ENCODE assay signal across 12 cellular contexts in the genomic region with DNA sequence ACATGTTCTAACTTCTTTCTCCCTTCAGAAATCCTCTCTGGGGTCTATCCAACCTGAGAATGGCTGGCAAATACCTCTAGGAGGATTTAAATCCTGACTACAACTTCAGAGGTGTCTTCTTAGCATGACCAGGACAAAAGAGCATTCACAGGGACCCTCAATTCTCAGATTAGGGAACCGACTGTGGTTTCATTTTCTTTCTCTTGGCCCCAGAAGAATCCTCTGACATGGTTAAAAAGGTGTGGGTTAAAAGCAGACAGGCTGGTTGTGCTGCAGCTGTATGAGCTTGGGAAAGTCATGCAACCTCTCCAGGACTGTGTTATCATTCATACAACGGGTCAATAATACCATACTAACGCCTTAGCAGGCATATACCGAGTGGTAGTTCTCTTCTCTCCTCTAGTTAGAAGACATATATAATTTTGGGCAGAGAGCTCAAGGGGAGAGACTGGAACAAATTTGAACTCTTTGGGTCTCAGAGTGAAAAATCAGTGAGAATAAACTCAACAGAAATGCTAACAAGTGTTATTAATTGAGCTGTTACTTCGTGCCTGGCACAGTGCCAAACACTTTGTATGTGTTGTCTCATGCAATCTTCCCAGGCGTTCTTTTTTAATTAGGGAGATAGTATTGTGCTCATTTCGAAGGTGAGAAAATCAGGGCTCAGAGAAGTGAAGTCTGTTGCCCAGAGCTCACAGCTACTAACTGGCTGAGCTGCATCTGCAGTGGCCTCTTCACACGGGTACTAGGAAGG. TPM values are rescaled to one million over a fixed set of nuclear protein-coding genes. Genes with fewer than 3 reads are reported as not detected.
A peak's percentile ranks its signal among the peaks of the same experiment; 100 is the strongest.
DNase-seq lines count a peak whose midpoint lies in the region; ATAC-seq, FAIRE-seq and TF ChIP-seq lines count a peak whose summit lies in the region.
"Had no signal": no experiment of that assay in that cellular context is flagged by ENCODE, and none has a peak within 500 bp of the region (broad histone marks: within the 10 kb centered on the region; RNA-seq: fewer than 3 reads in every experiment).

No MANE protein-coding gene starts in this region.

- H3K9me1 ChIP-seq in K562 (ENCODE audit: control insufficient read depth, insufficient read depth, low read length), result no peaks in the 10 kb centered on the region

- no peaks in the 10 kb centered on the region for H3K9me3 ChIP-seq in K562 (replicated peaks; ENCODE audit: control insufficient read depth, insufficient read depth, low read depth, low read length)
- H3K9me3 ChIP-seq in neural progenitor cell (ENCODE audit: low read depth), result no peaks in the 10 kb centered on the region
- H3K9me3 ChIP-seq: tibial nerve had no signal

- no TSS peak for BruUV-seq in K562 (replicated peaks; lab: Mats Ljungman, UMichigan)

- POLR2A ChIA-PET in K562 (lab: Yijun Ruan, JAX), result interaction anchor here (1.0 kb wide), 1 partner anchor 23 kb away, joined by 4 read pairs; no protein-coding TSS in a partner anchor
- POLR2A ChIA-PET in activated CD4-positive, alpha-beta T cell treated with anti-CD3 and anti-CD28 coated beads, Interleukin-2, amount 10 ng/mL, durations not matched to agents 7 days and 5 days (lab: Charles Lee), result no interaction called here

- H3K4me3 ChIP-seq in K562 (no peak overlapping the region), neural progenitor cell (no peak overlapping the region), lower leg skin (ENCODE audit: low read depth, poor library complexity, severe bottlenecking) (no peak overlapping the region)
- H3K4me3 ChIP-seq: tibial nerve had no signal

- peaks cover 10% of the 10 kb centered on the region for H3K27me3 Mint-ChIP-seq in neural progenitor cell (ENCODE audit: insufficient read depth, low read depth)
- H3K27me3 Mint-ChIP-seq in activated CD4-positive, alpha-beta T cell treated with anti-CD3 and anti-CD28 coated beads, Interleukin-2, amount 10 ng/mL, durations not matched to agents 7 days and 5 days, result no peaks in the 10 kb centered on the region

- no peak for TF ChIP-seq EP300 in K562 (IDR thresholded peaks at IDR 0.05; ENCODE audit: low read length)

- H2AFZ ChIP-seq in K562 (ENCODE audit: low read depth, low read length), result no peak overlapping the region
- peak overlapping the region; percentile 89 for H2AFZ ChIP-seq in neural progenitor cell (replicated peaks)

- no peak for TF ChIP-seq RAD21 in K562 (CRISPR knock-in tag; conservative IDR thresholded peaks at IDR 0.05 in 1 of 2, IDR thresholded peaks at IDR 0.05 in 1 of 2)

- peak overlapping the region; percentile 42 for H3K4me3 Mint-ChIP-seq in neural progenitor cell
- no peak overlapping the region for H3K4me3 Mint-ChIP-seq in activated CD4-positive, alpha-beta T cell treated with anti-CD3 and anti-CD28 coated beads, Interleukin-2, amount 10 ng/mL, durations not matched to agents 7 days and 5 days

- FAIRE-seq in K562 (lab: Jason Lieb, UNC), result no peak

- H3K4me1 ChIP-seq in K562 (replicated peaks in 1 of 2; ENCODE audit: control insufficient read depth in 2 of 2, insufficient read depth in 2 of 2, low read length in 2 of 2) (no peaks in the 10 kb centered on the region), neural progenitor cell (peaks cover 16% of the 10 kb centered on the region)

- ATAC-seq in GM18870 (IDR thresholded peaks at IDR 0.05; ENCODE audit: unreplicated experiment), result peak; percentile 45
- ATAC-seq in HG02623 (IDR thresholded peaks at IDR 0.05; ENCODE audit: unreplicated experiment), result peak; percentile 42
- no peak for ATAC-seq in K562

- H3F3A ChIP-seq in neural progenitor cell (ENCODE audit: low read depth), result peaks cover 13% of the 10 kb centered on the region

- in situ Hi-C loops in K562 (cut with MboI), result no loop called here

- TF ChIP-seq POLR2A in K562 (conservative IDR thresholded peaks at IDR 0.05), result no peak
- no peak for TF ChIP-seq POLR2A in lower leg skin (IDR thresholded peaks at IDR 0.05)

- DNase-seq in K562 (ENCODE audit: extremely low read depth in 1 of 4, low spot score in 3 of 4) (peak in 2 of 4 experiments; percentile 3 to 13), neural progenitor cell (ENCODE audit: low spot score) (no peak), GDM1 (lab: John Stamatoyannopoulos, UW) (no peak), lower leg skin (ENCODE audit: low spot score in 2 of 2) (no peak)
- DNase-seq in activated CD4-positive, alpha-beta T cell treated with anti-CD3 and anti-CD28 coated beads, Interleukin-2, amount 10 ng/mL, durations not matched to agents 7 days and 5 days, result no peak
- DNase-seq: activated CD4-positive, alpha-beta T cell treated with anti-CD3 and anti-CD28 coated beads for 48 hours; glutamatergic neuron; NCI-H1694 treated with DMSO at 0.1 percent for 48 hours; stimulated activated CD4-positive, alpha-beta T cell treated with anti-CD3 and anti-CD28 coated beads, Interleukin-4, amount 100 ng/mL, for 4 hours had no signal

- peaks cover 0 to 5% of the 10 kb centered on the region in 2 experiments; a peak in 2 of 5 replicates for H3K27me3 ChIP-seq in K562 (ENCODE audit: control insufficient read depth in 2 of 2, insufficient read depth in 2 of 2, low read length in 2 of 2)
- no peaks in the 10 kb centered on the region for H3K27me3 ChIP-seq in neural progenitor cell
- H3K27me3 ChIP-seq: tibial nerve had no signal

- TF ChIP-seq CTCF in K562 (IDR thresholded peaks at IDR 0.05 in 2 of 3, conservative IDR thresholded peaks at IDR 0.05 in 1 of 3; ENCODE audit: insufficient read depth in 2 of 3, low read depth in 1 of 3, low read length in 3 of 3) (no peak), neural progenitor cell (IDR thresholded peaks at IDR 0.05) (no peak), lower leg skin (IDR thresholded peaks at IDR 0.05) (no peak)

- peak overlapping the region; percentile 70 for H3K27ac Mint-ChIP-seq in neural progenitor cell
- H3K27ac Mint-ChIP-seq in activated CD4-positive, alpha-beta T cell treated with anti-CD3 and anti-CD28 coated beads, Interleukin-2, amount 10 ng/mL, durations not matched to agents 7 days and 5 days, result no peak overlapping the region

- CTCF ChIA-PET in K562 (lab: Yijun Ruan, JAX; ENCODE audit: low intra/inter-chr PET ratio), result no interaction called here
- CTCF ChIA-PET in activated CD4-positive, alpha-beta T cell treated with anti-CD3 and anti-CD28 coated beads, Interleukin-2, amount 10 ng/mL, durations not matched to agents 7 days and 5 days (lab: Charles Lee), result interaction anchor here (1.4 kb wide), 1 partner anchor 13 kb away, joined by 3 read pairs; no protein-coding TSS in a partner anchor

- H3K27ac ChIP-seq in K562 (ENCODE audit: extremely low read depth, low read depth, low read length) (no peak overlapping the region), neural progenitor cell (peak overlapping the region; percentile 5)

- no peaks in the 10 kb centered on the region for H4K20me1 ChIP-seq in K562 (replicated peaks; ENCODE audit: control insufficient read depth, insufficient read depth, low read length)
- H4K20me1 ChIP-seq in neural progenitor cell (ENCODE audit: low read depth), result no peaks in the 10 kb centered on the region

- H3K36me3 Mint-ChIP-seq in neural progenitor cell, result no peaks in the 10 kb centered on the region
- H3K36me3 Mint-ChIP-seq in activated CD4-positive, alpha-beta T cell treated with anti-CD3 and anti-CD28 coated beads, Interleukin-2, amount 10 ng/mL, durations not matched to agents 7 days and 5 days (ENCODE audit: low read depth), result peaks cover 15% of the 10 kb centered on the region

- H3K9ac ChIP-seq in K562 (ENCODE audit: insufficient read depth in 1 of 2, low read depth in 2 of 2, low read length in 2 of 2) (no peak overlapping the region), neural progenitor cell (no peak overlapping the region)

- H3K9me3 Mint-ChIP-seq in neural progenitor cell, result peaks cover 3% of the 10 kb centered on the region
- H3K9me3 Mint-ChIP-seq in activated CD4-positive, alpha-beta T cell treated with anti-CD3 and anti-CD28 coated beads, Interleukin-2, amount 10 ng/mL, durations not matched to agents 7 days and 5 days, result no peaks in the 10 kb centered on the region

- H3K79me2 ChIP-seq in K562 (ENCODE audit: control insufficient read depth, insufficient read depth, low read length), result no peaks in the 10 kb centered on the region
- H3K79me2 ChIP-seq in neural progenitor cell (ENCODE audit: low read depth), result no peaks in the 10 kb centered on the region

- intact Hi-C loops in K562 (cut with micrococcal nuclease), result no loop called here
- intact Hi-C loops in lower leg skin (cut with DNase I; ENCODE audit: low total_unique reads), result no loop called here

- no peaks in the 10 kb centered on the region for H3K36me3 ChIP-seq in K562 (ENCODE audit: control insufficient read depth, insufficient read depth, low read length)
- no peaks in the 10 kb centered on the region for H3K36me3 ChIP-seq in neural progenitor cell
- H3K36me3 ChIP-seq: tibial nerve had no signal

- H3K4me2 ChIP-seq in K562 (ENCODE audit: insufficient read depth, low read length), result no peak overlapping the region
- peak overlapping the region; percentile 57 for H3K4me2 ChIP-seq in neural progenitor cell

- peaks cover 30% of the 10 kb centered on the region for H3K4me1 Mint-ChIP-seq in neural progenitor cell
- peaks cover 5% of the 10 kb centered on the region for H3K4me1 Mint-ChIP-seq in activated CD4-positive, alpha-beta T cell treated with anti-CD3 and anti-CD28 coated beads, Interleukin-2, amount 10 ng/mL, durations not matched to agents 7 days and 5 days

- 4% methylated on average over 8 of the region's 8 CpGs for WGBS in K562 (ENCODE audit: insufficient coverage, low coverage, missing lambda C conversion rate)
- WGBS in lower leg skin, 2 donors, result 51 to 60% methylated on average over 8 of the region's 8 CpGs

RNA-seq across cellular contexts. Expression of gene INSYN2B, which starts 35.2 kb away (rescaled TPM):
- total RNA-seq in K562 (2011; cell fraction: chromatin; rRNA removed; ENCODE audit: low replicate concordance), result not detected in 2 replicates
- not detected in 2 replicates for total RNA-seq in K562 (2011; cell fraction: nucleolus; rRNA removed)
- total RNA-seq in K562 (2011; cell fraction: nucleoplasm; rRNA removed), result not detected in 2 replicates
- not detected in 2 replicates for total RNA-seq in K562 (2014; rRNA removed)
- total RNA-seq in K562 (2014; rRNA removed; fragmentation: Illumina TruSeq; extraction: Trizol), result not detected in 2 replicates
- not detected in 2 replicates for total RNA-seq in K562 (2015; rRNA removed; fragmentation: Illumina TruSeq; extraction: Trizol)
- total RNA-seq in K562 (2021), result not detected in 2 replicates
- polyA plus RNA-seq in K562 (2011; rRNA removed), result not detected in 2 replicates
- polyA plus RNA-seq in K562 (2011; cell fraction: cytosol; rRNA removed), result not detected in 2 replicates
- polyA plus RNA-seq in K562 (2011; cell fraction: nucleus; rRNA removed), result not detected in 2 replicates
- polyA plus RNA-seq in K562 (2012), result 0.03 and 0.04 TPM in 2 replicates
- not detected in 2 replicates for polyA plus RNA-seq in K562 (2014; fragmentation: Illumina TruSeq; extraction: Trizol)
- not detected for polyA plus RNA-seq in K562 (2014; fragmentation: Nextera tagmentation; extraction: Ambion mirVana)
- polyA plus RNA-seq in K562 (2014; rRNA removed), result not detected in 2 replicates
- not detected in 2 replicates for polyA minus RNA-seq in K562 (2011; rRNA and poly(A)+ RNA removed)
- not detected in 2 replicates for polyA minus RNA-seq in K562 (2011; cell fraction: cytosol; rRNA and poly(A)+ RNA removed)
- polyA minus RNA-seq in K562 (2011; cell fraction: nucleus; rRNA and poly(A)+ RNA removed), result not detected in 2 replicates
- 0.06 and 0.26 TPM in 2 replicates for total RNA-seq in neural progenitor cell (ENCODE audit: low replicate concordance)
- total RNA-seq in activated CD4-positive, alpha-beta T cell treated with anti-CD3 and anti-CD28 coated beads, Interleukin-2, amount 10 ng/mL, durations not matched to agents 7 days and 5 days, result not detected
- total RNA-seq in lower leg skin, result 1 to 10 TPM in 2 of 4 donors, under 1 TPM in 2; 0.15 to 2.0 (median 0.82) TPM
